Comparison of ENCODE assay signal across 8 cellular contexts in genomic region chr18:63131106-63131943, GRCh38.
DNase-seq lines count a peak whose midpoint lies in the region; ATAC-seq and TF ChIP-seq lines count a peak whose summit lies in the region.

No MANE protein-coding gene starts in this region.

- H4K5ac ChIP-seq in mesendoderm (ENCODE audit: low read length), result no peak overlapping the region

- no peak overlapping the region for H3K23ac ChIP-seq in mesendoderm (ENCODE audit: low read length)

- H3K4me1 Mint-ChIP-seq in activated CD4-positive, alpha-beta T cell treated with anti-CD3 and anti-CD28 coated beads, Interleukin-2, amount 10 ng/mL, durations not matched to agents 24 days and 14 days, result peaks cover 40% of the 10 kb centered on the region
- H3K4me1 Mint-ChIP-seq in stimulated activated naive CD8-positive, alpha-beta T cell treated with anti-CD3 and anti-CD28 coated beads, Interleukin-15, amount 100 ng/mL, for 72 hours, result peaks cover 62% of the 10 kb centered on the region

- H3K4me1 ChIP-seq in mesendoderm (ENCODE audit: control insufficient read depth, low read depth, low read length), result no peaks in the 10 kb centered on the region

- H3K27me3 Mint-ChIP-seq in activated CD4-positive, alpha-beta T cell treated with anti-CD3 and anti-CD28 coated beads, Interleukin-2, amount 10 ng/mL, durations not matched to agents 24 days and 14 days, result no peaks in the 10 kb centered on the region
- H3K27me3 Mint-ChIP-seq in stimulated activated naive CD8-positive, alpha-beta T cell treated with anti-CD3 and anti-CD28 coated beads, Interleukin-15, amount 100 ng/mL, for 72 hours, result no peaks in the 10 kb centered on the region

- no peak overlapping the region for H3K18ac ChIP-seq in mesendoderm (ENCODE audit: low read length)

- H3K4me3 Mint-ChIP-seq in activated CD4-positive, alpha-beta T cell treated with anti-CD3 and anti-CD28 coated beads, Interleukin-2, amount 10 ng/mL, durations not matched to agents 24 days and 14 days, result no peak overlapping the region
- H3K4me3 Mint-ChIP-seq in stimulated activated naive CD8-positive, alpha-beta T cell treated with anti-CD3 and anti-CD28 coated beads, Interleukin-15, amount 100 ng/mL, for 72 hours, result no peak overlapping the region

- H3K27me3 ChIP-seq in dorsolateral prefrontal cortex (no peaks in the 10 kb centered on the region), mesendoderm (ENCODE audit: insufficient read depth, low read length, poor library complexity) (no peaks in the 10 kb centered on the region)

- no peaks in the 10 kb centered on the region for H3K36me3 ChIP-seq in mesendoderm (ENCODE audit: control insufficient read depth, insufficient read depth, low read length)

- H3K4me2 ChIP-seq in mesendoderm (ENCODE audit: low read length), result no peak overlapping the region

- no peaks in the 10 kb centered on the region for H3K9me3 Mint-ChIP-seq in activated CD4-positive, alpha-beta T cell treated with anti-CD3 and anti-CD28 coated beads, Interleukin-2, amount 10 ng/mL, durations not matched to agents 24 days and 14 days
- no peaks in the 10 kb centered on the region for H3K9me3 Mint-ChIP-seq in stimulated activated naive CD8-positive, alpha-beta T cell treated with anti-CD3 and anti-CD28 coated beads, Interleukin-15, amount 100 ng/mL, for 72 hours

- H3K9ac ChIP-seq in mesendoderm (ENCODE audit: low read length), result no peak overlapping the region

- H3K27ac Mint-ChIP-seq in activated CD4-positive, alpha-beta T cell treated with anti-CD3 and anti-CD28 coated beads, Interleukin-2, amount 10 ng/mL, durations not matched to agents 24 days and 14 days, result peak overlapping the region; percentile 21
- H3K27ac Mint-ChIP-seq in stimulated activated naive CD8-positive, alpha-beta T cell treated with anti-CD3 and anti-CD28 coated beads, Interleukin-15, amount 100 ng/mL, for 72 hours, result peak overlapping the region; percentile 68 to 82

- H4K8ac ChIP-seq in mesendoderm (ENCODE audit: low read depth, low read length), result no peak overlapping the region

- no peaks in the 10 kb centered on the region for H3K79me2 ChIP-seq in mesendoderm (ENCODE audit: control insufficient read depth, insufficient read depth, low read length)

- intact Hi-C loops in activated CD4-positive, alpha-beta T cell treated with anti-CD3 and anti-CD28 coated beads, Interleukin-2, amount 10 ng/mL, durations not matched to agents 24 days and 14 days (cut with micrococcal nuclease), result loop anchor here (1.0 to 5.0 kb wide), 2 partner anchors 114 to 192 kb away; no protein-coding TSS in a partner anchor
- intact Hi-C loops in dorsolateral prefrontal cortex (cut with DNase I), result loop anchor here (1.0 to 10.0 kb wide), 3 partner anchors 191 to 303 kb away; no protein-coding TSS in a partner anchor

- WGBS in mesendoderm (ENCODE audit: extremely low coverage, insufficient coverage, low lambda C conversion rate), result no CpG with 5 or more reads among the region's 8 CpGs

- H3K36me3 Mint-ChIP-seq in activated CD4-positive, alpha-beta T cell treated with anti-CD3 and anti-CD28 coated beads, Interleukin-2, amount 10 ng/mL, durations not matched to agents 24 days and 14 days (ENCODE audit: low read depth), result peaks cover 36% of the 10 kb centered on the region

- no peak overlapping the region for H2AK5ac ChIP-seq in mesendoderm (ENCODE audit: low read length)

- no peak overlapping the region for H3K4ac ChIP-seq in mesendoderm (ENCODE audit: low read depth, low read length)

- no peak overlapping the region for H2BK120ac ChIP-seq in mesendoderm (ENCODE audit: low read depth, low read length)

- no peak for TF ChIP-seq POLR2A in NB4 (IDR thresholded peaks at IDR 0.05; ENCODE audit: extremely low read depth, insufficient read length)

- no peak overlapping the region for H3K4me3 ChIP-seq in NB4 (ENCODE audit: low read depth, low read length)
- H3K4me3 ChIP-seq in dorsolateral prefrontal cortex, result peak overlapping the region in 2 of 59 donors; percentile 4 to 8
- H3K4me3 ChIP-seq in mesendoderm (ENCODE audit: low read length), result no peak overlapping the region

- no peaks in the 10 kb centered on the region for H3K79me1 ChIP-seq in mesendoderm (ENCODE audit: low read length)

- no peak overlapping the region for H3K56ac ChIP-seq in mesendoderm (ENCODE audit: low read length)

- no peak overlapping the region for H2BK5ac ChIP-seq in mesendoderm (ENCODE audit: low read length)

- no peak overlapping the region for H2BK15ac ChIP-seq in mesendoderm (replicated peaks; ENCODE audit: low read depth)

- peak overlapping the region in 34 of 59 donors; percentile 7 to 67 (median 44) for H3K27ac ChIP-seq in dorsolateral prefrontal cortex
- H3K27ac ChIP-seq in mesendoderm (ENCODE audit: low read depth, low read length), result no peak overlapping the region

- ATAC-seq in GM18907 (IDR thresholded peaks at IDR 0.05; ENCODE audit: unreplicated experiment), result peak; percentile 42
- ATAC-seq in stimulated activated naive CD8-positive, alpha-beta T cell treated with anti-CD3 and anti-CD28 coated beads, Interleukin-15, amount 100 ng/mL, for 72 hours, result peak; percentile 53

- DNase-seq in Ammon's horn (ENCODE audit: low spot score) (peak; percentile 61), NB4 (ENCODE audit: low read depth) (peak; percentile 70), dorsolateral prefrontal cortex (peak in 2 of 10 donors; percentile 53 to 71), mesendoderm (peak; percentile 59), GOT3 (lab: John Stamatoyannopoulos, UW) (no peak)
- DNase-seq in activated CD4-positive, alpha-beta T cell treated with anti-CD3 and anti-CD28 coated beads, Interleukin-2, amount 10 ng/mL, durations not matched to agents 24 days and 14 days, result peak; percentile 86
- peak; percentile 42 to 43 for DNase-seq in stimulated activated naive CD8-positive, alpha-beta T cell treated with anti-CD3 and anti-CD28 coated beads, Interleukin-15, amount 100 ng/mL, for 72 hours

- peak; percentile 29 for TF ChIP-seq CTCF in NB4 (IDR thresholded peaks at IDR 0.05; ENCODE audit: low read depth, low read length)
- peak; percentile 22 to 79 (median 66) for TF ChIP-seq CTCF in dorsolateral prefrontal cortex (IDR thresholded peaks at IDR 0.05 in 54 of 56, conservative IDR thresholded peaks at IDR 0.05 in 2 of 56; ENCODE audit: low read depth in 1 of 56, partially characterized antibody in 56 of 56)
